In genomic region chr19:2840794-2841790, GRCh38 we compare ENCODE assay signal across 1 cellular context.
A peak's percentile ranks its signal among the peaks of the same experiment; 100 is the strongest.
TF ChIP-seq lines count a peak whose summit lies in the region.

ZNF555 (plus strand) TSS chr19:2841475; CDS start chr19:2841573, 98 bp downstream.

TF ChIP-seq in HepG2, 621 proteins besides CTCF, POLR2A, EP300 and RAD21 (continued from another document and continues in another):
- TF ChIP-seq MED8 (CRISPR knock-in tag; IDR thresholded peaks at IDR 0.05; ENCODE audit: insufficient replicate concordance) (peak; percentile 63), ZNF484 (CRISPR knock-in tag; IDR thresholded peaks at IDR 0.05; ENCODE audit: borderline replicate concordance, low read depth) (no peak), SNAPC2 (CRISPR knock-in tag; IDR thresholded peaks at IDR 0.05) (peak; percentile 75; the same call in 1 of the 2 replicates), ZNF354B (CRISPR knock-in tag; IDR thresholded peaks at IDR 0.05) (no peak), HHEX (CRISPR knock-in tag; IDR thresholded peaks at IDR 0.05) (no peak), ZNF337 (CRISPR knock-in tag; IDR thresholded peaks at IDR 0.05; ENCODE audit: borderline replicate concordance, low read depth) (no peak), USF2 (IDR thresholded peaks at IDR 0.05; ENCODE audit: low read depth, low read length) (no peak), USF2 (CRISPR knock-in tag; IDR thresholded peaks at IDR 0.05; ENCODE audit: borderline replicate concordance) (no peak), KAT7 (CRISPR knock-in tag; IDR thresholded peaks at IDR 0.05; ENCODE audit: borderline replicate concordance) (peak; percentile 27; the same call in 1 of the 2 replicates), JARID2 (CRISPR knock-in tag; IDR thresholded peaks at IDR 0.05; ENCODE audit: insufficient replicate concordance) (peak; percentile 57), HCFC1 (IDR thresholded peaks at IDR 0.05; ENCODE audit: low read depth, low read length) (0 out of 2 replicates have a peak, but pooled peaks have one; percentile 8), ZSCAN31 (CRISPR knock-in tag; IDR thresholded peaks at IDR 0.05; ENCODE audit: low read depth) (no peak; the same call in 1 of the 2 replicates), TAF15 (IDR thresholded peaks at IDR 0.05; ENCODE audit: low read depth, low read length, poor library complexity, severe bottlenecking) (no peak), IRF1 (CRISPR knock-in tag; IDR thresholded peaks at IDR 0.05; ENCODE audit: low read depth) (no peak), ZNF543 (CRISPR knock-in tag; IDR thresholded peaks at IDR 0.05) (peak; percentile 91; the same call in 1 of the 2 replicates), ZNF674 (CRISPR knock-in tag; IDR thresholded peaks at IDR 0.05; ENCODE audit: low read depth) (no peak), BRCA1 (CRISPR knock-in tag; IDR thresholded peaks at IDR 0.05) (peak; percentile 71; the same call in 1 of the 2 replicates), ZNF205 (CRISPR knock-in tag; IDR thresholded peaks at IDR 0.05) (no peak), LBX2 (CRISPR knock-in tag; IDR thresholded peaks at IDR 0.05; ENCODE audit: borderline replicate concordance) (no peak), PITX1 (CRISPR knock-in tag; IDR thresholded peaks at IDR 0.05) (peak; percentile 41; the same call in 1 of the 2 replicates), NFATC3 (CRISPR knock-in tag; IDR thresholded peaks at IDR 0.05) (no peak), CBX5 (CRISPR knock-in tag; IDR thresholded peaks at IDR 0.05; ENCODE audit: borderline replicate concordance) (no peak), KMT2B (CRISPR knock-in tag; IDR thresholded peaks at IDR 0.05) (peak; percentile 57; the same call in 1 of the 2 replicates), REXO4 (CRISPR knock-in tag; IDR thresholded peaks at IDR 0.05; ENCODE audit: borderline replicate concordance) (no peak), ZNF574 (CRISPR knock-in tag; IDR thresholded peaks at IDR 0.05) (peak; percentile 50), HIC2 (CRISPR knock-in tag; IDR thresholded peaks at IDR 0.05; ENCODE audit: low read depth) (no peak), DPF2 (CRISPR knock-in tag; IDR thresholded peaks at IDR 0.05; ENCODE audit: borderline replicate concordance, low read depth) (0 out of 2 replicates have a peak, but pooled peaks have one; percentile 17), ZNF274 (CRISPR knock-in tag; IDR thresholded peaks at IDR 0.05) (peak; percentile 88; the same call in 1 of the 2 replicates), ZNF672 (CRISPR knock-in tag; IDR thresholded peaks at IDR 0.05) (no peak), ZNF792 (CRISPR knock-in tag; IDR thresholded peaks at IDR 0.05) (no peak), KLF9 (CRISPR knock-in tag; IDR thresholded peaks at IDR 0.05; ENCODE audit: low read depth) (no peak), SRY (CRISPR knock-in tag; IDR thresholded peaks at IDR 0.05) (peak; percentile 89), ZNF343 (CRISPR knock-in tag; IDR thresholded peaks at IDR 0.05) (peak; percentile 93), ZNF513 (CRISPR knock-in tag; conservative IDR thresholded peaks at IDR 0.05) (no peak), RELA (CRISPR knock-in tag; IDR thresholded peaks at IDR 0.05) (no peak), ZNF138 (CRISPR knock-in tag; IDR thresholded peaks at IDR 0.05; ENCODE audit: low read depth) (0 out of 2 replicates have a peak, but pooled peaks have one; percentile 39), SNAPC5 (CRISPR knock-in tag; IDR thresholded peaks at IDR 0.05; ENCODE audit: borderline replicate concordance) (peak; percentile 29; the same call in 1 of the 2 replicates), RBM39 (IDR thresholded peaks at IDR 0.05; ENCODE audit: low read depth, low read length, poor library complexity, severe bottlenecking) (peak; percentile 65)
- TF ChIP-seq, protein P1, sequence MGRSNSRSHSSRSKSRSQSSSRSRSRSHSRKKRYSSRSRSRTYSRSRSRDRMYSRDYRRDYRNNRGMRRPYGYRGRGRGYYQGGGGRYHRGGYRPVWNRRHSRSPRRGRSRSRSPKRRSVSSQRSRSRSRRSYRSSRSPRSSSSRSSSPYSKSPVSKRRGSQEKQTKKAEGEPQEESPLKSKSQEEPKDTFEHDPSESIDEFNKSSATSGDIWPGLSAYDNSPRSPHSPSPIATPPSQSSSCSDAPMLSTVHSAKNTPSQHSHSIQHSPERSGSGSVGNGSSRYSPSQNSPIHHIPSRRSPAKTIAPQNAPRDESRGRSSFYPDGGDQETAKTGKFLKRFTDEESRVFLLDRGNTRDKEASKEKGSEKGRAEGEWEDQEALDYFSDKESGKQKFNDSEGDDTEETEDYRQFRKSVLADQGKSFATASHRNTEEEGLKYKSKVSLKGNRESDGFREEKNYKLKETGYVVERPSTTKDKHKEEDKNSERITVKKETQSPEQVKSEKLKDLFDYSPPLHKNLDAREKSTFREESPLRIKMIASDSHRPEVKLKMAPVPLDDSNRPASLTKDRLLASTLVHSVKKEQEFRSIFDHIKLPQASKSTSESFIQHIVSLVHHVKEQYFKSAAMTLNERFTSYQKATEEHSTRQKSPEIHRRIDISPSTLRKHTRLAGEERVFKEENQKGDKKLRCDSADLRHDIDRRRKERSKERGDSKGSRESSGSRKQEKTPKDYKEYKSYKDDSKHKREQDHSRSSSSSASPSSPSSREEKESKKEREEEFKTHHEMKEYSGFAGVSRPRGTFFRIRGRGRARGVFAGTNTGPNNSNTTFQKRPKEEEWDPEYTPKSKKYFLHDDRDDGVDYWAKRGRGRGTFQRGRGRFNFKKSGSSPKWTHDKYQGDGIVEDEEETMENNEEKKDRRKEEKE (IDR thresholded peaks at IDR 0.05): no peak
- TF ChIP-seq, protein P2, sequence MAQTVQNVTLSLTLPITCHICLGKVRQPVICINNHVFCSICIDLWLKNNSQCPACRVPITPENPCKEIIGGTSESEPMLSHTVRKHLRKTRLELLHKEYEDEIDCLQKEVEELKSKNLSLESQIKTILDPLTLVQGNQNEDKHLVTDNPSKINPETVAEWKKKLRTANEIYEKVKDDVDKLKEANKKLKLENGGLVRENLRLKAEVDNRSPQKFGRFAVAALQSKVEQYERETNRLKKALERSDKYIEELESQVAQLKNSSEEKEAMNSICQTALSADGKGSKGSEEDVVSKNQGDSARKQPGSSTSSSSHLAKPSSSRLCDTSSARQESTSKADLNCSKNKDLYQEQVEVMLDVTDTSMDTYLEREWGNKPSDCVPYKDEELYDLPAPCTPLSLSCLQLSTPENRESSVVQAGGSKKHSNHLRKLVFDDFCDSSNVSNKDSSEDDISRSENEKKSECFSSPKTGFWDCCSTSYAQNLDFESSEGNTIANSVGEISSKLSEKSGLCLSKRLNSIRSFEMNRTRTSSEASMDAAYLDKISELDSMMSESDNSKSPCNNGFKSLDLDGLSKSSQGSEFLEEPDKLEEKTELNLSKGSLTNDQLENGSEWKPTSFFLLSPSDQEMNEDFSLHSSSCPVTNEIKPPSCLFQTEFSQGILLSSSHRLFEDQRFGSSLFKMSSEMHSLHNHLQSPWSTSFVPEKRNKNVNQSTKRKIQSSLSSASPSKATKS (CRISPR knock-in tag; IDR thresholded peaks at IDR 0.05): no peak
- TF ChIP-seq, protein P3, sequence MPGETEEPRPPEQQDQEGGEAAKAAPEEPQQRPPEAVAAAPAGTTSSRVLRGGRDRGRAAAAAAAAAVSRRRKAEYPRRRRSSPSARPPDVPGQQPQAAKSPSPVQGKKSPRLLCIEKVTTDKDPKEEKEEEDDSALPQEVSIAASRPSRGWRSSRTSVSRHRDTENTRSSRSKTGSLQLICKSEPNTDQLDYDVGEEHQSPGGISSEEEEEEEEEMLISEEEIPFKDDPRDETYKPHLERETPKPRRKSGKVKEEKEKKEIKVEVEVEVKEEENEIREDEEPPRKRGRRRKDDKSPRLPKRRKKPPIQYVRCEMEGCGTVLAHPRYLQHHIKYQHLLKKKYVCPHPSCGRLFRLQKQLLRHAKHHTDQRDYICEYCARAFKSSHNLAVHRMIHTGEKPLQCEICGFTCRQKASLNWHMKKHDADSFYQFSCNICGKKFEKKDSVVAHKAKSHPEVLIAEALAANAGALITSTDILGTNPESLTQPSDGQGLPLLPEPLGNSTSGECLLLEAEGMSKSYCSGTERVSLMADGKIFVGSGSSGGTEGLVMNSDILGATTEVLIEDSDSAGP (CRISPR knock-in tag; IDR thresholded peaks at IDR 0.05; ENCODE audit: borderline replicate concordance): peak; percentile 79
- TF ChIP-seq, protein P4, sequence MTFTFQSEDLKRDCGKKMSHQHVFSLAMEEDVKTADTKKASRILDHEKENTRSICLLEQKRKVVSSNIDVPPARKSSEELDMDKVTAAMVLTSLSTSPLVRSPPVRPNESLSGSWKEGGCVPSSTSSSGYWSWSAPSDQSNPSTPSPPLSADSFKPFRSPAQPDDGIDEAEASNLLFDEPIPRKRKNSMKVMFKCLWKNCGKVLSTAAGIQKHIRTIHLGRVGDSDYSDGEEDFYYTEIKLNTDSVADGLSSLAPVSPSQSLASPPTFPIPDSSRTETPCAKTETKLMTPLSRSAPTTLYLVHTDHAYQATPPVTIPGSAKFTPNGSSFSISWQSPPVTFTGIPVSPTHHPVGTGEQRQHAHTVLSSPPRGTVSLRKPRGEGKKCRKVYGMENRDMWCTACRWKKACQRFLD (CRISPR knock-in tag; IDR thresholded peaks at IDR 0.05; ENCODE audit: borderline replicate concordance): peak; percentile 92; the same call in 1 of the 2 replicates
- TF ChIP-seq, protein P5, sequence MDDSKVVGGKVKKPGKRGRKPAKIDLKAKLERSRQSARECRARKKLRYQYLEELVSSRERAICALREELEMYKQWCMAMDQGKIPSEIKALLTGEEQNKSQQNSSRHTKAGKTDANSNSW (CRISPR knock-in tag; IDR thresholded peaks at IDR 0.05; ENCODE audit: borderline replicate concordance): no peak
